In genomic region chr14:103522028-103522581, GRCh38 we compare ENCODE assay signal across 8 cellular contexts. TPM values are rescaled to one million over a fixed set of nuclear protein-coding genes. Genes with fewer than 3 reads are reported as not detected.
A peak's percentile ranks its signal among the peaks of the same experiment; 100 is the strongest.
DNase-seq lines count a peak whose midpoint lies in the region; ATAC-seq and TF ChIP-seq lines count a peak whose summit lies in the region.

No MANE protein-coding gene starts in this region.

- no peaks in the 10 kb centered on the region for H3K36me3 Mint-ChIP-seq in IgD-negative memory B cell

- TF ChIP-seq EP300 in suprapubic skin (IDR thresholded peaks at IDR 0.05): no peak

- no peaks in the 10 kb centered on the region for H3K9me3 Mint-ChIP-seq in IgD-negative memory B cell

- peaks cover 3 to 11% (median 4%) of the 10 kb centered on the region in 3 donors for H3K4me1 Mint-ChIP-seq in IgD-negative memory B cell

- peak overlapping the region; percentile 86 for H3K27ac ChIP-seq in suprapubic skin

- no peak for TF ChIP-seq POLR2A in suprapubic skin (IDR thresholded peaks at IDR 0.05)

- peak overlapping the region; percentile 78 for H3K4me3 ChIP-seq in BE2C (ENCODE audit: low read depth, low read length)
- H3K4me3 ChIP-seq in astrocyte of the spinal cord (ENCODE audit: low read depth, low read length): peak overlapping the region; percentile 21
- H3K4me3 ChIP-seq in kidney epithelial cell (ENCODE audit: low read depth, low read length): peak overlapping the region; percentile 59
- H3K4me3 ChIP-seq in suprapubic skin: peak overlapping the region; percentile 65

- H3K4me1 ChIP-seq in BE2C (peaks cover 28% of the 10 kb centered on the region), suprapubic skin (peaks cover 73% of the 10 kb centered on the region)

- H3K27me3 Mint-ChIP-seq in IgD-negative memory B cell: peaks cover 13% of the 10 kb centered on the region

- no peak for TF ChIP-seq CTCF in BE2C (IDR thresholded peaks at IDR 0.05; ENCODE audit: low read depth, low read length)
- no peak for TF ChIP-seq CTCF in astrocyte of the spinal cord (IDR thresholded peaks at IDR 0.05; ENCODE audit: low read depth, low read length)
- no peak for TF ChIP-seq CTCF in kidney epithelial cell (IDR thresholded peaks at IDR 0.05; ENCODE audit: insufficient read depth, low read length, poor library complexity, severe bottlenecking)
- TF ChIP-seq CTCF in suprapubic skin (IDR thresholded peaks at IDR 0.05): no peak

- H3K36me3 ChIP-seq in BE2C: peaks cover 26% of the 10 kb centered on the region
- H3K36me3 ChIP-seq in kidney epithelial cell (ENCODE audit: control insufficient read depth, insufficient read depth, low read length): no peaks in the 10 kb centered on the region
- no peaks in the 10 kb centered on the region for H3K36me3 ChIP-seq in suprapubic skin

- in situ Hi-C loops in astrocyte of the spinal cord (cut with HindIII; ENCODE audit: low sequenced_read_pairs): no loop called here

- DNase-seq in BE2C (peak; percentile 61), astrocyte of the spinal cord (ENCODE audit: low read depth, low spot score) (no peak), kidney epithelial cell (ENCODE audit: low read depth) (no peak), suprapubic skin (ENCODE audit: low spot score in 2 of 2) (peak in 1 of 2 donors; percentile 76), SW480 (ENCODE audit: low spot score) (no peak)

- H3K9me3 ChIP-seq in BE2C (no peaks in the 10 kb centered on the region), suprapubic skin (no peaks in the 10 kb centered on the region)

- under 1% methylated on average over 23 of the region's 64 CpGs for WGBS in suprapubic skin

- H3K27me3 ChIP-seq in BE2C: peaks cover 10% of the 10 kb centered on the region
- peaks cover 12% of the 10 kb centered on the region for H3K27me3 ChIP-seq in kidney epithelial cell (ENCODE audit: control insufficient read depth, insufficient read depth, low read length)
- peaks cover 6% of the 10 kb centered on the region for H3K27me3 ChIP-seq in suprapubic skin

- no peak overlapping the region for H3K27ac Mint-ChIP-seq in IgD-negative memory B cell

- no peak for ATAC-seq in GM21825 (IDR thresholded peaks at IDR 0.05; ENCODE audit: unreplicated experiment)
- ATAC-seq in GM21529 (IDR thresholded peaks at IDR 0.05; ENCODE audit: unreplicated experiment): no peak

- peak overlapping the region in 3 of 4 donors; percentile 65 to 73 (median 70) for H3K4me3 Mint-ChIP-seq in IgD-negative memory B cell

RNA-seq across cellular contexts. Expression of gene CKB, which starts 0.5 kb away (rescaled TPM):
- 1,667 TPM for polyA plus RNA-seq in BE2C (2012; ENCODE audit: insufficient read depth, insufficient read length, low read depth)
- polyA plus RNA-seq in IgD-negative memory B cell: 0.61 TPM
- 67.7 and 78.7 TPM in 2 replicates for total RNA-seq in kidney epithelial cell
- total RNA-seq in suprapubic skin: 100 to 1,000 TPM; 107 to 172 (median 128) TPM

RNA-seq across cellular contexts. Expression of gene TRMT61A, which starts 6.9 kb away (rescaled TPM):
- 137 TPM for polyA plus RNA-seq in BE2C (2012; ENCODE audit: insufficient read depth, insufficient read length, low read depth)
- 12.6 TPM for polyA plus RNA-seq in IgD-negative memory B cell
- total RNA-seq in kidney epithelial cell: 15.6 and 17.1 TPM in 2 replicates
- total RNA-seq in suprapubic skin: 10 to 100 TPM; 15.9 to 21.9 (median 18.5) TPM

RNA-seq across cellular contexts. Expression of gene BAG5, which starts 40.4 kb away (rescaled TPM):
- 54.9 TPM for polyA plus RNA-seq in BE2C (2012; ENCODE audit: insufficient read depth, insufficient read length, low read depth)
- 42.1 TPM for polyA plus RNA-seq in IgD-negative memory B cell
- total RNA-seq in kidney epithelial cell: 37.9 and 40.8 TPM in 2 replicates
- 10 to 100 TPM; 30.2 to 55.1 (median 39.9) TPM for total RNA-seq in suprapubic skin

RNA-seq across cellular contexts. Expression of gene COA8, which starts 40.7 kb away (rescaled TPM):
- polyA plus RNA-seq in BE2C (2012; ENCODE audit: insufficient read depth, insufficient read length, low read depth): 43.8 TPM
- polyA plus RNA-seq in IgD-negative memory B cell: 67.9 TPM
- total RNA-seq in kidney epithelial cell (83.8 and 86.7 TPM in 2 replicates), suprapubic skin (10 to 100 TPM; 17.1 to 30.3 (median 21.9) TPM)

Comparison
In these comparisons a context has a peak if more than half of its experiments do, and no peak if none do; other contexts are left out.
1. H3K4me3 ChIP-seq: peak in every context shown above with its lines; median percentile 78 in BE2C; 65 in suprapubic skin; 59 in kidney epithelial cell; 21 in astrocyte of the spinal cord.